ENCODE assay signal across 1 cellular context in the genomic region with DNA sequence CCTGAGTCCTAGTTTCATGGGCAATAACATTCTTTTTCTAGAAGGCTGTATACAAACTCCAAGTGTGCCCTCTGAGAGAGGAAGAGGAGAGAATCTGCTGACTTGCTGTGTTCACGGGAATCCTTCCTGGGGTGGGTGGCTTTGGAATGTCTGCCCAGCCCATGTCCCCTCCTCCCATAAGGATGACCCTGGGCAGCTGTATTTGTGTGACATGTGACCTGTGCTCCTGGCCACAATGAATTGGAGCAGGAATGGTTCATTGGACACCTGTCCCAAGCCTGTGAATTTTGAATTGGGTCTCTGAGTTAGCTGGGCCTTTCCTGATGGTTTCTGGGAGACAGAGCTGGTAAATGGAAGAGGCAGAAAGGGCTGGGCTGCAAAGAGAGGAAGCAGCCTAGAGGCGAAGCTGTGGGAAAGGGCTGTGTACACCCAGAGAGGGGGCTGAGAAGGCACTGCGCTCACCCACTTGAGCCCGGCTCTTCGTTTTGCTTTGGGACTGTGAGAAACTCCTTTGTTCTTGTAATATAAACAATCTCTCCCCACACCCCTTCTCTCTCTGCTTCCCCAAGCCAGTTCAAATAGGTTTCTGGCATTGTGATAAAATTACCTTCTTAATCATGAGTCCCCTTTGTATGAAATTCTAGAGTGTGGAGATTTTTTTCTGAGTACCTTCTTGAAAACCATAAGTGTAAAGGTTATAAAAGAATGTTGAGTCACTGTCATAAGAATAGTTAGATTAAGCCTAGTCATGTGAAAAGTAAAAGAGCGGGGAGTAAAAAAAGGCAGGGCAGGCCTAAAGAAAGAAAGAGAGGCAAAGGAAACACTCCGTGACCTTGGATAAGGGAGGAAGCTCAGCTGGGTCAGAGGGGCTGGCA.
A peak's percentile ranks its signal among the peaks of the same experiment; 100 is the strongest.
TF ChIP-seq lines count a peak whose summit lies in the region.

No MANE protein-coding gene starts in this region.

TF ChIP-seq in K562, 482 proteins besides CTCF, POLR2A, EP300 and RAD21 (continued from another document):
- TF ChIP-seq CLOCK (CRISPR knock-in tag; IDR thresholded peaks at IDR 0.05; ENCODE audit: borderline replicate concordance): no peak
- no peak for TF ChIP-seq TCF7 (IDR thresholded peaks at IDR 0.05; ENCODE audit: borderline replicate concordance)
- TF ChIP-seq BCL6 (CRISPR knock-in tag; IDR thresholded peaks at IDR 0.05): no peak
- TF ChIP-seq TFAP4 (CRISPR knock-in tag; IDR thresholded peaks at IDR 0.05; ENCODE audit: borderline replicate concordance): no peak
- no peak for TF ChIP-seq ZBTB43 (CRISPR knock-in tag; IDR thresholded peaks at IDR 0.05)
- no peak for TF ChIP-seq CHAMP1 (IDR thresholded peaks at IDR 0.05)
- no peak for TF ChIP-seq ARID1B (IDR thresholded peaks at IDR 0.05)
- TF ChIP-seq ZBED1 (IDR thresholded peaks at IDR 0.05): no peak
- no peak for TF ChIP-seq MEF2A (IDR thresholded peaks at IDR 0.05; ENCODE audit: control insufficient read depth, low read depth, low read length)
- TF ChIP-seq, protein P1, sequence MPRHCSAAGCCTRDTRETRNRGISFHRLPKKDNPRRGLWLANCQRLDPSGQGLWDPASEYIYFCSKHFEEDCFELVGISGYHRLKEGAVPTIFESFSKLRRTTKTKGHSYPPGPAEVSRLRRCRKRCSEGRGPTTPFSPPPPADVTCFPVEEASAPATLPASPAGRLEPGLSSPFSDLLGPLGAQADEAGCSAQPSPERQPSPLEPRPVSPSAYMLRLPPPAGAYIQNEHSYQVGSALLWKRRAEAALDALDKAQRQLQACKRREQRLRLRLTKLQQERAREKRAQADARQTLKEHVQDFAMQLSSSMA (CRISPR knock-in tag; IDR thresholded peaks at IDR 0.05): no peak
- TF ChIP-seq ETS1 (conservative IDR thresholded peaks at IDR 0.05; ENCODE audit: control insufficient read depth, low read depth, low read length): no peak
- no peak for TF ChIP-seq HMG20B (CRISPR knock-in tag; IDR thresholded peaks at IDR 0.05)
- no peak for TF ChIP-seq ZNF408 (CRISPR knock-in tag; IDR thresholded peaks at IDR 0.05; ENCODE audit: low read depth)
- TF ChIP-seq ZNF133 (CRISPR knock-in tag; IDR thresholded peaks at IDR 0.05): no peak
- no peak for TF ChIP-seq ZNF12 (CRISPR knock-in tag; IDR thresholded peaks at IDR 0.05)
- TF ChIP-seq NR4A1 (CRISPR knock-in tag; IDR thresholded peaks at IDR 0.05): no peak
- no peak for TF ChIP-seq NR4A1 (tag; IDR thresholded peaks at IDR 0.05)
- no peak for TF ChIP-seq ZNF639 (CRISPR knock-in tag; conservative IDR thresholded peaks at IDR 0.05 in 1 of 2, IDR thresholded peaks at IDR 0.05 in 1 of 2)
- no peak for TF ChIP-seq TAF15 (IDR thresholded peaks at IDR 0.05; ENCODE audit: low read depth, low read length)
- TF ChIP-seq ELF4 (CRISPR knock-in tag; IDR thresholded peaks at IDR 0.05): 0 out of 2 replicates have a peak, but pooled peaks have one; percentile 33
- no peak for TF ChIP-seq PTBP1 (IDR thresholded peaks at IDR 0.05; ENCODE audit: low read depth, low read length)
- TF ChIP-seq TAF9B (IDR thresholded peaks at IDR 0.05; ENCODE audit: partially characterized antibody): no peak
- TF ChIP-seq, protein P2, sequence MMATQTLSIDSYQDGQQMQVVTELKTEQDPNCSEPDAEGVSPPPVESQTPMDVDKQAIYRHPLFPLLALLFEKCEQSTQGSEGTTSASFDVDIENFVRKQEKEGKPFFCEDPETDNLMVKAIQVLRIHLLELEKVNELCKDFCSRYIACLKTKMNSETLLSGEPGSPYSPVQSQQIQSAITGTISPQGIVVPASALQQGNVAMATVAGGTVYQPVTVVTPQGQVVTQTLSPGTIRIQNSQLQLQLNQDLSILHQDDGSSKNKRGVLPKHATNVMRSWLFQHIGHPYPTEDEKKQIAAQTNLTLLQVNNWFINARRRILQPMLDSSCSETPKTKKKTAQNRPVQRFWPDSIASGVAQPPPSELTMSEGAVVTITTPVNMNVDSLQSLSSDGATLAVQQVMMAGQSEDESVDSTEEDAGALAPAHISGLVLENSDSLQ (IDR thresholded peaks at IDR 0.05): no peak
- peak; percentile 32; the same call in 1 of the 2 replicates for TF ChIP-seq NFE2L1 (tag; IDR thresholded peaks at IDR 0.05; ENCODE audit: borderline replicate concordance, low read depth)
- TF ChIP-seq ZNF134 (CRISPR knock-in tag; conservative IDR thresholded peaks at IDR 0.05): no peak
- no peak for TF ChIP-seq ADNP (tag; IDR thresholded peaks at IDR 0.05)
- no peak for TF ChIP-seq ZBTB40 (IDR thresholded peaks at IDR 0.05)
- TF ChIP-seq ZBTB40 (CRISPR knock-in tag; IDR thresholded peaks at IDR 0.05): no peak
TF ChIP-seq in K562: peak in this region for 12.
